9 cellular contexts compared by ENCODE assay signal in genomic region chr2:127218843-127219715, GRCh38. TPM values are rescaled to one million over a fixed set of nuclear protein-coding genes. Genes with fewer than 3 reads are reported as not detected.
DNase-seq lines count a peak whose midpoint lies in the region; ATAC-seq and TF ChIP-seq lines count a peak whose summit lies in the region.
"Had no signal": no experiment of that assay in that cellular context is flagged by ENCODE, and none has a peak within 500 bp of the region (broad histone marks: within the 10 kb centered on the region; RNA-seq: fewer than 3 reads in every experiment).

No MANE protein-coding gene starts in this region.

- H3K9me3 ChIP-seq in BLaER1 = peaks cover 49% of the 10 kb centered on the region
- H3K9me3 ChIP-seq in esophagus muscularis mucosa = peaks cover 0 to 4% (median 0%) of the 10 kb centered on the region in 4 donors
- no peaks in the 10 kb centered on the region for H3K9me3 ChIP-seq in osteoblast (ENCODE audit: low read depth, low read length)

- no peak overlapping the region for H3K9ac ChIP-seq in BLaER1

- peak overlapping the region; percentile 89 for H2AFZ ChIP-seq in osteoblast (ENCODE audit: low read length)

- H3K27ac ChIP-seq in BLaER1 (no peak overlapping the region), esophagus muscularis mucosa (replicated peaks in 1 of 4) (no peak overlapping the region), osteoblast (ENCODE audit: low read depth, low read length) (peak overlapping the region; percentile 28)

- no peak for ATAC-seq in HG03342 (IDR thresholded peaks at IDR 0.05; ENCODE audit: unreplicated experiment)
- no peak for ATAC-seq in HG03521 (IDR thresholded peaks at IDR 0.05; ENCODE audit: unreplicated experiment)

- intact Hi-C loops in esophagus muscularis mucosa (cut with DNase I) = no loop called here

- peak; percentile 35 for DNase-seq in RPMI7951 (ENCODE audit: low read depth)
- no peak for DNase-seq in esophagus muscularis mucosa (ENCODE audit: extremely low spot score)
- peak; percentile 88 for DNase-seq in osteoblast (ENCODE audit: insufficient read length, low spot score, missing footprints)
- no peak for DNase-seq in germinal center (ENCODE audit: low spot score)
- DNase-seq in NOMO-1 treated with dmso at 0.1 percent for 144 hours (lab: John Stamatoyannopoulos, UW; ENCODE audit: unreplicated experiment) = no peak

- no peak for TF ChIP-seq POLR2A in esophagus muscularis mucosa (IDR thresholded peaks at IDR 0.05; ENCODE audit: low read depth)

- H3K4me2 ChIP-seq in BLaER1 = peak overlapping the region; percentile 73
- H3K4me2 ChIP-seq in osteoblast (ENCODE audit: insufficient read depth, low read length) = peak overlapping the region; percentile 88

- TF ChIP-seq CTCF in esophagus muscularis mucosa (IDR thresholded peaks at IDR 0.05) (no peak), osteoblast (IDR thresholded peaks at IDR 0.05; ENCODE audit: extremely low read depth, low read depth, low read length) (no peak)

- TF ChIP-seq EP300 in esophagus muscularis mucosa (IDR thresholded peaks at IDR 0.05) = no peak

- H3K79me2 ChIP-seq in osteoblast (ENCODE audit: insufficient read depth, low read length) = no peaks in the 10 kb centered on the region

- H3K4me3 ChIP-seq in BLaER1 (peak overlapping the region; percentile 46; the same call in 1 of the 2 replicates), esophagus muscularis mucosa (peak overlapping the region; percentile 56 to 69 (median 58)), osteoblast (ENCODE audit: insufficient read depth, low read length) (peak overlapping the region; percentile 77)

- 2% methylated on average over 22 of the region's 64 CpGs for WGBS in esophagus muscularis mucosa

- H4K20me1 ChIP-seq in BLaER1 (no peaks in the 10 kb centered on the region; the same call in 1 of the 2 replicates), osteoblast (ENCODE audit: insufficient read depth, low read length) (no peaks in the 10 kb centered on the region)

- peaks cover 52% of the 10 kb centered on the region for H3K27me3 ChIP-seq in BLaER1
- H3K27me3 ChIP-seq in esophagus muscularis mucosa = peaks cover 6 to 48% (median 24%) of the 10 kb centered on the region in 4 donors
- no peaks in the 10 kb centered on the region for H3K27me3 ChIP-seq in osteoblast (ENCODE audit: insufficient read depth, low read length)

- H3K4me1 ChIP-seq in BLaER1 (peaks cover 5% of the 10 kb centered on the region; the same call in 1 of the 2 replicates), esophagus muscularis mucosa (peaks cover 10 to 26% (median 25%) of the 10 kb centered on the region in 4 donors), osteoblast (ENCODE audit: insufficient read depth, low read length) (peaks cover 18% of the 10 kb centered on the region)

- H3K36me3 ChIP-seq in BLaER1 (no peaks in the 10 kb centered on the region), esophagus muscularis mucosa (no peaks in the 10 kb centered on the region), osteoblast (ENCODE audit: insufficient read depth, low read length) (no peaks in the 10 kb centered on the region)

RNA-seq across cellular contexts. Expression of gene CYP27C1, which starts 1.0 kb away (rescaled TPM):
- 3.5 TPM in 2 replicates for total RNA-seq in RPMI7951 (2014; rRNA removed; shearing (Covaris generic))
- total RNA-seq in esophagus muscularis mucosa = under 1 TPM in 2 of 4 donors, not detected in 2; under 0.01 to 0.26 TPM
- 2.2 and 2.4 TPM in 2 replicates for total RNA-seq in osteoblast
- total RNA-seq: mononuclear cell had no signal

Comparison
In these comparisons a context has a peak if more than half of its experiments do, and no peak if none do; other contexts are left out.
1. DNase-seq: peak in RPMI7951 (single experiment) and osteoblast (single experiment); none in esophagus muscularis mucosa (single experiment), germinal center (single experiment) and NOMO-1 treated with dmso at 0.1 percent for 144 hours (single experiment).
2. Peak in every context shown above with its lines, with median percentiles within 50 percentile points of each other: H3K4me3 ChIP-seq.